In the genomic region with DNA sequence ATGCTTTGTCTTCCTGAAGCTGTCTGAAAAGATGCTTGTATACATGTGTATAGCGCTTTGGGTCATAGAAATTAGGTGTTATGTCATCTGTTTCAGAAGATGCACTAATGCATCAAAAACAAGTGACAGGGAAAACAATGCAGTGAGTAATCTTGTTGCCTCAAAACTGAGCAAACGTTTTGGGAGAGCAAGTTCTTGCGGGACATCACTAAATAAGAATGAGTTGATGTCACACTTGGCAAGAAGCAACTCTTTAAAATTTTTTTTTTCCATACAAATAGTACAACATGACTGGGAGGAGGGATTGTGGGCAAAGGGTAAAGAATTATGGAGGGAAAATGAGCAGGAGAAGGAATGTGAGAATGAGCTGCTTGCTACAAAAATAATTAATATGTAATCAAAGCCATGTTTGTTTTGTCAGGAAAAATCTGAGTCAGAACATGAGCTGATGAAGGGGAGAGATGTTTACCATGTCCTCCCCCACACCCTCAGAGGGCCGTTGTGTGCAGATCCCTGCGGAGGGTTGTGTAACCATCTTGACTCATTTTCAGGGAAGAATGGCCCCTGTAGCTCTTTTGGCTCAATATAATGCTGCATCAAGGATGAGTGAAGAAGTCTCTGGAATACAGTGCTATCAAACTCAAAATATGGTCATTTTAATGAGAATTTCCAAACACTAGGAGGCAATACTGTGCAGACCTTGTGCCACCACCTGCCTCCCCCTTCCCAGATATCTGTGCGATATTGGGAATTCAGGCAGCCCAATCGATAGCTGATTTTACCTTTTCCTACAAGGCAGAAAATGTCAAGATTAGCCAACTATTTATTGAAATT, we compare ENCODE assay signal across 1 cellular context.
TF ChIP-seq lines count a peak whose summit lies in the region.

No MANE protein-coding gene starts in this region.

TF ChIP-seq in WTC11, 78 proteins besides CTCF, POLR2A, EP300 and RAD21 (continued from another document):
- no peak for TF ChIP-seq ZBTB21 (CRISPR knock-in tag; IDR thresholded peaks at IDR 0.05; ENCODE audit: borderline replicate concordance)
- no peak for TF ChIP-seq ZNF317 (CRISPR knock-in tag; IDR thresholded peaks at IDR 0.05; ENCODE audit: borderline replicate concordance, low read depth)
- TF ChIP-seq, protein P1, sequence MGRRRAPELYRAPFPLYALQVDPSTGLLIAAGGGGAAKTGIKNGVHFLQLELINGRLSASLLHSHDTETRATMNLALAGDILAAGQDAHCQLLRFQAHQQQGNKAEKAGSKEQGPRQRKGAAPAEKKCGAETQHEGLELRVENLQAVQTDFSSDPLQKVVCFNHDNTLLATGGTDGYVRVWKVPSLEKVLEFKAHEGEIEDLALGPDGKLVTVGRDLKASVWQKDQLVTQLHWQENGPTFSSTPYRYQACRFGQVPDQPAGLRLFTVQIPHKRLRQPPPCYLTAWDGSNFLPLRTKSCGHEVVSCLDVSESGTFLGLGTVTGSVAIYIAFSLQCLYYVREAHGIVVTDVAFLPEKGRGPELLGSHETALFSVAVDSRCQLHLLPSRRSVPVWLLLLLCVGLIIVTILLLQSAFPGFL (CRISPR knock-in tag; IDR thresholded peaks at IDR 0.05; ENCODE audit: borderline replicate concordance), result no peak
- TF ChIP-seq, protein P2, sequence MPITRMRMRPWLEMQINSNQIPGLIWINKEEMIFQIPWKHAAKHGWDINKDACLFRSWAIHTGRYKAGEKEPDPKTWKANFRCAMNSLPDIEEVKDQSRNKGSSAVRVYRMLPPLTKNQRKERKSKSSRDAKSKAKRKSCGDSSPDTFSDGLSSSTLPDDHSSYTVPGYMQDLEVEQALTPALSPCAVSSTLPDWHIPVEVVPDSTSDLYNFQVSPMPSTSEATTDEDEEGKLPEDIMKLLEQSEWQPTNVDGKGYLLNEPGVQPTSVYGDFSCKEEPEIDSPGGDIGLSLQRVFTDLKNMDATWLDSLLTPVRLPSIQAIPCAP (CRISPR knock-in tag; IDR thresholded peaks at IDR 0.05), result no peak
- no peak for TF ChIP-seq NFATC4 (CRISPR knock-in tag; IDR thresholded peaks at IDR 0.05)
- TF ChIP-seq MXD4 (CRISPR knock-in tag; IDR thresholded peaks at IDR 0.05; ENCODE audit: borderline replicate concordance), result no peak
- TF ChIP-seq, protein P3, sequence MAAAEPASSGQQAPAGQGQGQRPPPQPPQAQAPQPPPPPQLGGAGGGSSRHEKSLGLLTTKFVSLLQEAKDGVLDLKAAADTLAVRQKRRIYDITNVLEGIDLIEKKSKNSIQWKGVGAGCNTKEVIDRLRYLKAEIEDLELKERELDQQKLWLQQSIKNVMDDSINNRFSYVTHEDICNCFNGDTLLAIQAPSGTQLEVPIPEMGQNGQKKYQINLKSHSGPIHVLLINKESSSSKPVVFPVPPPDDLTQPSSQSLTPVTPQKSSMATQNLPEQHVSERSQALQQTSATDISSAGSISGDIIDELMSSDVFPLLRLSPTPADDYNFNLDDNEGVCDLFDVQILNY (CRISPR knock-in tag; IDR thresholded peaks at IDR 0.05), result no peak
- TF ChIP-seq, protein P4, sequence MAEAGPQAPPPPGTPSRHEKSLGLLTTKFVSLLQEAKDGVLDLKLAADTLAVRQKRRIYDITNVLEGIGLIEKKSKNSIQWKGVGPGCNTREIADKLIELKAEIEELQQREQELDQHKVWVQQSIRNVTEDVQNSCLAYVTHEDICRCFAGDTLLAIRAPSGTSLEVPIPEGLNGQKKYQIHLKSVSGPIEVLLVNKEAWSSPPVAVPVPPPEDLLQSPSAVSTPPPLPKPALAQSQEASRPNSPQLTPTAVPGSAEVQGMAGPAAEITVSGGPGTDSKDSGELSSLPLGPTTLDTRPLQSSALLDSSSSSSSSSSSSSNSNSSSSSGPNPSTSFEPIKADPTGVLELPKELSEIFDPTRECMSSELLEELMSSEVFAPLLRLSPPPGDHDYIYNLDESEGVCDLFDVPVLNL (CRISPR knock-in tag; IDR thresholded peaks at IDR 0.05; ENCODE audit: borderline replicate concordance, low read depth), result no peak
- TF ChIP-seq ZNF232 (CRISPR knock-in tag; IDR thresholded peaks at IDR 0.05), result no peak
- TF ChIP-seq, protein P5, sequence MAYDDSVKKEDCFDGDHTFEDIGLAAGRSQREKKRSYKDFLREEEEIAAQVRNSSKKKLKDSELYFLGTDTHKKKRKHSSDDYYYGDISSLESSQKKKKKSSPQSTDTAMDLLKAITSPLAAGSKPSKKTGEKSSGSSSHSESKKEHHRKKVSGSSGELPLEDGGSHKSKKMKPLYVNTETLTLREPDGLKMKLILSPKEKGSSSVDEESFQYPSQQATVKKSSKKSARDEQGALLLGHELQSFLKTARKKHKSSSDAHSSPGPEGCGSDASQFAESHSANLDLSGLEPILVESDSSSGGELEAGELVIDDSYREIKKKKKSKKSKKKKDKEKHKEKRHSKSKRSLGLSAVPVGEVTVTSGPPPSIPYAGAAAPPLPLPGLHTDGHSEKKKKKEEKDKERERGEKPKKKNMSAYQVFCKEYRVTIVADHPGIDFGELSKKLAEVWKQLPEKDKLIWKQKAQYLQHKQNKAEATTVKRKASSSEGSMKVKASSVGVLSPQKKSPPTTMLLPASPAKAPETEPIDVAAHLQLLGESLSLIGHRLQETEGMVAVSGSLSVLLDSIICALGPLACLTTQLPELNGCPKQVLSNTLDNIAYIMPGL (CRISPR knock-in tag; IDR thresholded peaks at IDR 0.05), result no peak
